In genomic region chr12:77231548-77231947, GRCh38 we compare ENCODE assay signal across 9 cellular contexts.
DNase-seq lines count a peak whose midpoint lies in the region; ATAC-seq, FAIRE-seq and TF ChIP-seq lines count a peak whose summit lies in the region.
"Had no signal": no experiment of that assay in that cellular context is flagged by ENCODE, and none has a peak within 500 bp of the region (broad histone marks: within the 10 kb centered on the region; RNA-seq: fewer than 3 reads in every experiment).

No MANE protein-coding gene starts in this region.

- H3K27ac ChIP-seq in pancreas: peak overlapping the region in 1 of 4 donors; percentile 28

- H3K4me1 ChIP-seq in BE2C (no peaks in the 10 kb centered on the region), pancreas (no peaks in the 10 kb centered on the region)

- H3K36me3 Mint-ChIP-seq in stimulated activated effector memory CD8-positive, alpha-beta T cell treated with anti-CD3 and anti-CD28 coated beads, Interleukin-12 subunit alpha, Interleukin-12 subunit beta, amount 100 ng/mL, for 72 hours: no peaks in the 10 kb centered on the region

- WGBS in pancreas, 2 donors: 0 to 1% methylated on average over 6 of the region's 6 CpGs

- intact Hi-C loops in pancreas (cut with DNase I): no loop called here

- peaks cover 9% of the 10 kb centered on the region for H3K27me3 ChIP-seq in BE2C
- no peaks in the 10 kb centered on the region for H3K27me3 ChIP-seq in pancreas

- no peak overlapping the region for H3K4me3 Mint-ChIP-seq in stimulated activated effector memory CD8-positive, alpha-beta T cell treated with anti-CD3 and anti-CD28 coated beads, Interleukin-12 subunit alpha, Interleukin-12 subunit beta, amount 100 ng/mL, for 72 hours

- H3K4me1 Mint-ChIP-seq in stimulated activated effector memory CD8-positive, alpha-beta T cell treated with anti-CD3 and anti-CD28 coated beads, Interleukin-12 subunit alpha, Interleukin-12 subunit beta, amount 100 ng/mL, for 72 hours: no peaks in the 10 kb centered on the region

- no peaks in the 10 kb centered on the region; the same call in 1 of the 2 replicates for H3K9me3 ChIP-seq in BE2C
- H3K9me3 ChIP-seq in pancreas: no peaks in the 10 kb centered on the region

- peak; percentile 40 for DNase-seq in BE2C
- DNase-seq in RPMI8226: peak; percentile 23
- DNase-seq in fibroblast of gingiva (ENCODE audit: low read depth): peak; percentile 94
- DNase-seq in pancreas: peak in 5 of 6 donors; percentile 43 to 65 (median 61)
- no peak for DNase-seq in NAMALWA (ENCODE audit: low spot score)
- DNase-seq in stimulated activated effector memory CD8-positive, alpha-beta T cell treated with anti-CD3 and anti-CD28 coated beads, Interleukin-12 subunit alpha, Interleukin-12 subunit beta, amount 100 ng/mL, for 72 hours (ENCODE audit: low spot score in 2 of 2): no peak
- no peak for DNase-seq in NCI-H2029 (lab: John Stamatoyannopoulos, UW)
- no peak for DNase-seq in activated CD4-positive, alpha-beta T cell treated with anti-CD3 and anti-CD28 coated beads, Interleukin-2, amount 50 U/mL, for 1 hour
- DNase-seq: DND-41 had no signal

- FAIRE-seq in pancreas (lab: Jason Lieb, UNC): no peak

- no peak for TF ChIP-seq CTCF in BE2C (IDR thresholded peaks at IDR 0.05; ENCODE audit: low read depth, low read length)
- no peak for TF ChIP-seq CTCF in pancreas (IDR thresholded peaks at IDR 0.05)

- H3K36me3 ChIP-seq in BE2C: no peaks in the 10 kb centered on the region
- no peaks in the 10 kb centered on the region for H3K36me3 ChIP-seq in pancreas

- peak; percentile 63 to 94 (median 92) for ATAC-seq in pancreas
- no peak for ATAC-seq in stimulated activated effector memory CD8-positive, alpha-beta T cell treated with anti-CD3 and anti-CD28 coated beads, Interleukin-12 subunit alpha, Interleukin-12 subunit beta, amount 100 ng/mL, for 72 hours

- no peaks in the 10 kb centered on the region for H3K9me3 Mint-ChIP-seq in stimulated activated effector memory CD8-positive, alpha-beta T cell treated with anti-CD3 and anti-CD28 coated beads, Interleukin-12 subunit alpha, Interleukin-12 subunit beta, amount 100 ng/mL, for 72 hours

- H3K4me3 ChIP-seq in BE2C (ENCODE audit: low read depth, low read length) (no peak overlapping the region), pancreas (no peak overlapping the region)

- no peak overlapping the region for H3K27ac Mint-ChIP-seq in stimulated activated effector memory CD8-positive, alpha-beta T cell treated with anti-CD3 and anti-CD28 coated beads, Interleukin-12 subunit alpha, Interleukin-12 subunit beta, amount 100 ng/mL, for 72 hours

Comparison
In these comparisons a context has a peak if more than half of its experiments do, and no peak if none do; other contexts are left out.
1. DNase-seq: peak in BE2C (single experiment), RPMI8226 (single experiment), fibroblast of gingiva (single experiment) and pancreas (5 of 6); none in NAMALWA (single experiment), stimulated activated effector memory CD8-positive, alpha-beta T cell treated with anti-CD3 and anti-CD28 coated beads, Interleukin-12 subunit alpha, Interleukin-12 subunit beta, amount 100 ng/mL, for 72 hours (0 of 2), NCI-H2029 (single experiment) and activated CD4-positive, alpha-beta T cell treated with anti-CD3 and anti-CD28 coated beads, Interleukin-2, amount 50 U/mL, for 1 hour (single experiment).